11 cellular contexts compared by ENCODE assay signal in the genomic region with DNA sequence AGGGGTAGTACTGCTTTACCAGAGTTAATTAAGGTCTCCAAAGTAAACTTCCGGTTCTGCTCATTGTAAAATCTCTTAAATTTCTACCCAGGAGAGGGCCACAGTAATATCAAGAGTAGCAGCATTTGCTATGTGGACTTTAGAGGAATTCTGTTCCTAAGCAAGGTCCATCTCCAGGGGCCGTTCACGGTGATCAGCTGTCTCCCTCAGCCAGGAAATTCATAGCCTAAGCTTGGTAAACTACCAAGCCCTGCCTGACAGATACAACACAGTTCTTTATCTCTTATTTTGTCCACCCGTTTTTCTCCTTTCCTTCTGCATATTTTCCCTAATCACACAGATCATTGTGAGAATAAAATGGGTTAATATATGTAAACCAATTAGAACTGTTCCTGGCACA. TPM values are rescaled to one million over a fixed set of nuclear protein-coding genes. Genes with fewer than 3 reads are reported as not detected.
DNase-seq lines count a peak whose midpoint lies in the region; ATAC-seq and TF ChIP-seq lines count a peak whose summit lies in the region.
"Had no signal": no experiment of that assay in that cellular context is flagged by ENCODE, and none has a peak within 500 bp of the region (broad histone marks: within the 10 kb centered on the region; RNA-seq: fewer than 3 reads in every experiment).

No MANE protein-coding gene starts in this region.

- peak overlapping the region; percentile 95 for H3K4me3 Mint-ChIP-seq in activated CD4-positive, alpha-beta T cell treated with anti-CD3 and anti-CD28 coated beads, Interleukin-2, amount 10 ng/mL, durations not matched to agents 24 days and 14 days

- H3K27ac ChIP-seq in neutrophil = peak overlapping the region; percentile 33
- H3K27ac ChIP-seq: C4-2B had no signal

- H3K9me3 Mint-ChIP-seq in activated CD4-positive, alpha-beta T cell treated with anti-CD3 and anti-CD28 coated beads, Interleukin-2, amount 10 ng/mL, durations not matched to agents 24 days and 14 days = no peaks in the 10 kb centered on the region
- no peaks in the 10 kb centered on the region for H3K9me3 Mint-ChIP-seq in activated naive CD4-positive, alpha-beta T cell treated with anti-CD3 and anti-CD28 coated beads, Interleukin-2, amount 50 U/mL, for 72 hours

- peaks cover 46% of the 10 kb centered on the region for H3K36me3 Mint-ChIP-seq in activated CD4-positive, alpha-beta T cell treated with anti-CD3 and anti-CD28 coated beads, Interleukin-2, amount 10 ng/mL, durations not matched to agents 24 days and 14 days (ENCODE audit: low read depth)
- H3K36me3 Mint-ChIP-seq in activated naive CD4-positive, alpha-beta T cell treated with anti-CD3 and anti-CD28 coated beads, Interleukin-2, amount 50 U/mL, for 72 hours = peaks cover 44 to 47% of the 10 kb centered on the region in 2 donors

- no peak for ATAC-seq in activated naive CD4-positive, alpha-beta T cell treated with anti-CD3 and anti-CD28 coated beads, Interleukin-2, amount 50 U/mL, for 72 hours

- peaks cover 38% of the 10 kb centered on the region for H3K4me1 Mint-ChIP-seq in activated CD4-positive, alpha-beta T cell treated with anti-CD3 and anti-CD28 coated beads, Interleukin-2, amount 10 ng/mL, durations not matched to agents 24 days and 14 days

- H3K9me3 ChIP-seq in neutrophil = no peaks in the 10 kb centered on the region

- H3K27ac Mint-ChIP-seq in activated CD4-positive, alpha-beta T cell treated with anti-CD3 and anti-CD28 coated beads, Interleukin-2, amount 10 ng/mL, durations not matched to agents 24 days and 14 days = peak overlapping the region; percentile 27
- H3K27ac Mint-ChIP-seq in activated naive CD4-positive, alpha-beta T cell treated with anti-CD3 and anti-CD28 coated beads, Interleukin-2, amount 50 U/mL, for 72 hours = peak overlapping the region; percentile 93 to 96

- intact Hi-C loops in activated CD4-positive, alpha-beta T cell treated with anti-CD3 and anti-CD28 coated beads, Interleukin-2, amount 10 ng/mL, durations not matched to agents 24 days and 14 days (cut with micrococcal nuclease) = loop anchor here (5.0 kb wide), 4 partner anchors 156 to 1774 kb away; a partner anchor contains a TSS

- DNase-seq in activated CD4-positive, alpha-beta T cell treated with anti-CD3 and anti-CD28 coated beads, Interleukin-2, amount 10 ng/mL, durations not matched to agents 24 days and 14 days = no peak
- no peak for DNase-seq in activated CD4-positive, alpha-beta T cell treated with anti-CD3 and anti-CD28 coated beads, Interleukin-2, amount 50 U/mL, for 48 hours
- no peak for DNase-seq in Jurkat, Clone E6-1 (ENCODE audit: low read depth, low spot score)
- DNase-seq in activated naive CD4-positive, alpha-beta T cell treated with anti-CD3 and anti-CD28 coated beads, Interleukin-2, amount 50 U/mL, for 72 hours (ENCODE audit: low spot score in 2 of 2) = no peak
- no peak for DNase-seq in stimulated activated CD4-positive, alpha-beta T cell treated with anti-CD3 and anti-CD28 coated beads, Interleukin-4, amount 100 ng/mL, for 24 hours
- DNase-seq in dermis blood vessel endothelial cell (no peak), CD1c-positive myeloid dendritic cell (ENCODE audit: extremely low spot score) (no peak)
- DNase-seq: amygdala, NCI-H2171 treated with DMSO at 0.1 percent for 48 hours had no signal

- H3K4me1 ChIP-seq in neutrophil (ENCODE audit: control insufficient read depth in 1 of 2, insufficient read depth in 1 of 2, low read depth in 1 of 2, low read length in 1 of 2) = peaks cover 38 to 60% of the 10 kb centered on the region in 2 experiments

- TF ChIP-seq CTCF in neutrophil (IDR thresholded peaks at IDR 0.05) = no peak

- H3K27me3 Mint-ChIP-seq in activated CD4-positive, alpha-beta T cell treated with anti-CD3 and anti-CD28 coated beads, Interleukin-2, amount 10 ng/mL, durations not matched to agents 24 days and 14 days = no peaks in the 10 kb centered on the region

- no peaks in the 10 kb centered on the region for H3K27me3 ChIP-seq in neutrophil

- H3K4me3 ChIP-seq in Jurkat, Clone E6-1 (ENCODE audit: low read length) = peak overlapping the region; percentile 85
- H3K4me3 ChIP-seq in neutrophil (ENCODE audit: low read depth in 1 of 2, low read length in 1 of 2) = no peak overlapping the region

- H3K36me3 ChIP-seq in neutrophil = no peaks in the 10 kb centered on the region

RNA-seq across cellular contexts. Expression of a gene that starts 2.3 kb away (rescaled TPM):
- 259 and 273 TPM in 2 replicates for total RNA-seq in activated CD4-positive, alpha-beta T cell treated with anti-CD3 and anti-CD28 coated beads, Interleukin-2, amount 10 ng/mL, durations not matched to agents 24 days and 14 days
- polyA plus RNA-seq in Jurkat, Clone E6-1 (2012; ENCODE audit: insufficient read depth, insufficient read length) = 402 TPM
- total RNA-seq in activated naive CD4-positive, alpha-beta T cell treated with anti-CD3 and anti-CD28 coated beads, Interleukin-2, amount 50 U/mL, for 72 hours = 100 to 1,000 TPM; 314 to 423 TPM
- 49.8 and 58.4 TPM in 2 replicates for total RNA-seq in dermis blood vessel endothelial cell
